ENCODE assay signal across 8 cellular contexts in genomic region chr12:114662512-114663177, GRCh38. TPM values are rescaled to one million over a fixed set of nuclear protein-coding genes. Genes with fewer than 3 reads are reported as not detected.
DNase-seq lines count a peak whose midpoint lies in the region; ATAC-seq, FAIRE-seq and TF ChIP-seq lines count a peak whose summit lies in the region.

No MANE protein-coding gene starts in this region.

- no peak overlapping the region for H2AFZ ChIP-seq in parathyroid adenoma

- no peaks in the 10 kb centered on the region for H3K36me3 Mint-ChIP-seq in CD8-positive, alpha-beta T cell
- H3K36me3 Mint-ChIP-seq in activated T-helper 2 cell treated with anti-CD3 and anti-CD28 coated beads, Interferon-gamma antibody, Interleukin-2, Interleukin-4, amounts not matched to agents 10 μg/mL and 5 μg/mL and 100 μg/mL, durations not matched to agents 14 hours and 24 hours and 36 hours (ENCODE audit: low read depth): no peaks in the 10 kb centered on the region

- CTCF ChIA-PET in CD8-positive, alpha-beta T cell (lab: Charles Lee): interaction anchor here (0.6 to 3.9 kb wide), 14 partner anchors 9 to 1293 kb away, joined by 3 to 23 read pairs (median 4); no protein-coding TSS in a partner anchor

- no peak overlapping the region for H3K4me2 ChIP-seq in parathyroid adenoma (ENCODE audit: low read length)

- H3K4me3 ChIP-seq in CD8-positive, alpha-beta T cell (ENCODE audit: low read depth, low read length): no peak overlapping the region
- H3K4me3 ChIP-seq in parathyroid adenoma (ENCODE audit: low read depth, low read length) (no peak overlapping the region), upper lobe of right lung (no peak overlapping the region)

- H3K27ac ChIP-seq in CD8-positive, alpha-beta T cell (ENCODE audit: low read depth, low read length): no peak overlapping the region
- no peak overlapping the region for H3K27ac ChIP-seq in parathyroid adenoma
- H3K27ac ChIP-seq in upper lobe of right lung: no peak overlapping the region

- no peak overlapping the region for H3K9ac ChIP-seq in parathyroid adenoma

- intact Hi-C loops in CD8-positive, alpha-beta T cell (cut with DNase I, micrococcal nuclease): loop anchor here in 1 of 2 experiments (1.0 to 10.0 kb wide), 2 partner anchors 1092 to 1255 kb away; no protein-coding TSS in a partner anchor
- intact Hi-C loops in activated T-helper 2 cell treated with anti-CD3 and anti-CD28 coated beads, Interferon-gamma antibody, Interleukin-2, Interleukin-4, amounts not matched to agents 10 μg/mL and 5 μg/mL and 100 μg/mL, durations not matched to agents 14 hours and 24 hours and 36 hours (cut with micrococcal nuclease): loop anchor here (2.0 to 5.0 kb wide), 2 partner anchors 35 to 1090 kb away; no protein-coding TSS in a partner anchor
- intact Hi-C loops in upper lobe of right lung (cut with DNase I): loop anchor here (5.0 kb wide), 1 partner anchor 1255 kb away; no protein-coding TSS in a partner anchor

- no peaks in the 10 kb centered on the region for H3K79me2 ChIP-seq in parathyroid adenoma

- peak; percentile 78 for TF ChIP-seq CTCF in CD8-positive, alpha-beta T cell (IDR thresholded peaks at IDR 0.05)
- TF ChIP-seq CTCF in parathyroid adenoma (IDR thresholded peaks at IDR 0.05) (peak; percentile 88), upper lobe of right lung (IDR thresholded peaks at IDR 0.05) (peak; percentile 99)

- no peaks in the 10 kb centered on the region for H3K9me3 Mint-ChIP-seq in CD8-positive, alpha-beta T cell
- H3K9me3 Mint-ChIP-seq in activated T-helper 2 cell treated with anti-CD3 and anti-CD28 coated beads, Interferon-gamma antibody, Interleukin-2, Interleukin-4, amounts not matched to agents 10 μg/mL and 5 μg/mL and 100 μg/mL, durations not matched to agents 14 hours and 24 hours and 36 hours: no peaks in the 10 kb centered on the region

- POLR2A ChIA-PET in CD8-positive, alpha-beta T cell (lab: Charles Lee): no interaction called here

- peaks cover 48% of the 10 kb centered on the region for H3K27me3 Mint-ChIP-seq in CD8-positive, alpha-beta T cell (ENCODE audit: low read depth)
- peaks cover 43% of the 10 kb centered on the region for H3K27me3 Mint-ChIP-seq in activated T-helper 2 cell treated with anti-CD3 and anti-CD28 coated beads, Interferon-gamma antibody, Interleukin-2, Interleukin-4, amounts not matched to agents 10 μg/mL and 5 μg/mL and 100 μg/mL, durations not matched to agents 14 hours and 24 hours and 36 hours (ENCODE audit: low read depth)

- no peak overlapping the region for H3K27ac Mint-ChIP-seq in CD8-positive, alpha-beta T cell
- H3K27ac Mint-ChIP-seq in activated T-helper 2 cell treated with anti-CD3 and anti-CD28 coated beads, Interferon-gamma antibody, Interleukin-2, Interleukin-4, amounts not matched to agents 10 μg/mL and 5 μg/mL and 100 μg/mL, durations not matched to agents 14 hours and 24 hours and 36 hours: no peak overlapping the region

- no peaks in the 10 kb centered on the region for H3K4me1 Mint-ChIP-seq in CD8-positive, alpha-beta T cell (ENCODE audit: low read depth)
- H3K4me1 Mint-ChIP-seq in activated T-helper 2 cell treated with anti-CD3 and anti-CD28 coated beads, Interferon-gamma antibody, Interleukin-2, Interleukin-4, amounts not matched to agents 10 μg/mL and 5 μg/mL and 100 μg/mL, durations not matched to agents 14 hours and 24 hours and 36 hours (ENCODE audit: low read depth): no peaks in the 10 kb centered on the region

- H3K36me3 ChIP-seq in CD8-positive, alpha-beta T cell (ENCODE audit: insufficient read depth, low read length): no peaks in the 10 kb centered on the region
- no peaks in the 10 kb centered on the region for H3K36me3 ChIP-seq in parathyroid adenoma (ENCODE audit: control insufficient read depth, insufficient read depth, low read length)
- no peaks in the 10 kb centered on the region for H3K36me3 ChIP-seq in upper lobe of right lung

- no peaks in the 10 kb centered on the region for H3K4me1 ChIP-seq in CD8-positive, alpha-beta T cell (ENCODE audit: insufficient read depth, low read length)
- no peaks in the 10 kb centered on the region for H3K4me1 ChIP-seq in parathyroid adenoma
- H3K4me1 ChIP-seq in upper lobe of right lung: no peaks in the 10 kb centered on the region

- peaks cover 5% of the 10 kb centered on the region for H3K27me3 ChIP-seq in CD8-positive, alpha-beta T cell (ENCODE audit: insufficient read depth, low read length)
- H3K27me3 ChIP-seq in parathyroid adenoma (ENCODE audit: control insufficient read depth, insufficient read depth, low read length) (peaks cover 6% of the 10 kb centered on the region), upper lobe of right lung (peaks cover 44% of the 10 kb centered on the region)

- DNase-seq in CD8-positive, alpha-beta T cell: peak; percentile 26 to 68 (median 50)
- DNase-seq in HS-5 (ENCODE audit: low read depth) (peak; percentile 85), RCC 7860 (ENCODE audit: low spot score) (peak; percentile 84), foreskin melanocyte (peak; percentile 57), upper lobe of right lung (peak; percentile 79), 8988T (no peak)
- peak; percentile 24 for DNase-seq in activated T-helper 2 cell treated with anti-CD3 and anti-CD28 coated beads, Interferon-gamma antibody, Interleukin-2, Interleukin-4, amounts not matched to agents 10 μg/mL and 5 μg/mL and 100 μg/mL, durations not matched to agents 14 hours and 24 hours and 36 hours (ENCODE audit: low spot score)

- peak; percentile 86 for FAIRE-seq in RCC 7860 (lab: Jason Lieb, UNC)

- no peak overlapping the region for H3K4me3 Mint-ChIP-seq in CD8-positive, alpha-beta T cell
- H3K4me3 Mint-ChIP-seq in activated T-helper 2 cell treated with anti-CD3 and anti-CD28 coated beads, Interferon-gamma antibody, Interleukin-2, Interleukin-4, amounts not matched to agents 10 μg/mL and 5 μg/mL and 100 μg/mL, durations not matched to agents 14 hours and 24 hours and 36 hours (ENCODE audit: low read depth): no peak overlapping the region

- ATAC-seq in CD8-positive, alpha-beta T cell: no peak
- peak; percentile 76 for ATAC-seq in upper lobe of right lung

- H3K9me3 ChIP-seq in CD8-positive, alpha-beta T cell (ENCODE audit: low read length): no peaks in the 10 kb centered on the region
- H3K9me3 ChIP-seq in parathyroid adenoma (ENCODE audit: control insufficient read depth, low read length) (no peaks in the 10 kb centered on the region), upper lobe of right lung (no peaks in the 10 kb centered on the region)

RNA-seq across cellular contexts. Expression of gene TBX3, which starts 21.3 kb away (rescaled TPM):
- not detected for total RNA-seq in CD8-positive, alpha-beta T cell
- total RNA-seq in activated T-helper 2 cell treated with anti-CD3 and anti-CD28 coated beads, Interferon-gamma antibody, Interleukin-2, Interleukin-4, amounts not matched to agents 10 μg/mL and 5 μg/mL and 100 μg/mL, durations not matched to agents 14 hours and 24 hours and 36 hours: not detected in 2 replicates
- total RNA-seq in upper lobe of right lung: 35.9 TPM

Comparison
In these comparisons a context has a peak if more than half of its experiments do, and no peak if none do; other contexts are left out.
1. RNA of gene TBX3, which starts 21.3 kb away (total RNA-seq): 35.9 TPM in upper lobe of right lung (single experiment); not detected in CD8-positive, alpha-beta T cell and not detected in activated T-helper 2 cell treated with anti-CD3 and anti-CD28 coated beads, Interferon-gamma antibody, Interleukin-2, Interleukin-4, amounts not matched to agents 10 μg/mL and 5 μg/mL and 100 μg/mL, durations not matched to agents 14 hours and 24 hours and 36 hours; every median in the first group is over 10 times any median in the second.
2. Peak in every context shown above with its lines, with median percentiles within 50 percentile points of each other: CTCF ChIP-seq.